In the genomic region with DNA sequence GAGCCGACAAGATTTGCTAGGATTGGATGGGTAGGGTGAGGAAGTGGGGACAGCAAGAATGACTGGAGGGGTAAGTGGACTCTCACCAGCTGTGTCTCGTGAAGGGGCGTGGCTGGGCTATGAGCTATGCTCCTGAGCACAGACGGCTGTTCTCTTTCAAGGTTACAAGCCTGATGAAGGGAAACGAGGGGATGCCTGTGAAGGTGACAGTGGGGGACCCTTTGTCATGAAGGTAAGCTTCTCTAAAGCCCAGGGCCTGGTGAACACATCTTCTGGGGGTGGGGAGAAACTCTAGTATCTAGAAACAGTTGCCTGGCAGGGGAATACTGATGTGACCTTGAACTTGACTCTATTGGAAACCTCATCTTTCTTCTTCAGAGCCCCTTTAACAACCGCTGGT, we compare ENCODE assay signal across 1 cellular context.
TF ChIP-seq lines count a peak whose summit lies in the region.

No MANE protein-coding gene starts in this region.

TF ChIP-seq in HCT116, 20 proteins besides CTCF, POLR2A, EP300 and RAD21 (continued from another document):
- TF ChIP-seq, protein P1, sequence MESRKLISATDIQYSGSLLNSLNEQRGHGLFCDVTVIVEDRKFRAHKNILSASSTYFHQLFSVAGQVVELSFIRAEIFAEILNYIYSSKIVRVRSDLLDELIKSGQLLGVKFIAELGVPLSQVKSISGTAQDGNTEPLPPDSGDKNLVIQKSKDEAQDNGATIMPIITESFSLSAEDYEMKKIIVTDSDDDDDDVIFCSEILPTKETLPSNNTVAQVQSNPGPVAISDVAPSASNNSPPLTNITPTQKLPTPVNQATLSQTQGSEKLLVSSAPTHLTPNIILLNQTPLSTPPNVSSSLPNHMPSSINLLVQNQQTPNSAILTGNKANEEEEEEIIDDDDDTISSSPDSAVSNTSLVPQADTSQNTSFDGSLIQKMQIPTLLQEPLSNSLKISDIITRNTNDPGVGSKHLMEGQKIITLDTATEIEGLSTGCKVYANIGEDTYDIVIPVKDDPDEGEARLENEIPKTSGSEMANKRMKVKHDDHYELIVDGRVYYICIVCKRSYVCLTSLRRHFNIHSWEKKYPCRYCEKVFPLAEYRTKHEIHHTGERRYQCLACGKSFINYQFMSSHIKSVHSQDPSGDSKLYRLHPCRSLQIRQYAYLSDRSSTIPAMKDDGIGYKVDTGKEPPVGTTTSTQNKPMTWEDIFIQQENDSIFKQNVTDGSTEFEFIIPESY (IDR thresholded peaks at IDR 0.05; ENCODE audit: extremely low read depth, insufficient replicate concordance, low read length), result no peak
- TF ChIP-seq YY1 (IDR thresholded peaks at IDR 0.05; ENCODE audit: extremely low read depth, insufficient replicate concordance, low read depth, low read length) (no peak), TCF7L2 (IDR thresholded peaks at IDR 0.05; ENCODE audit: borderline replicate concordance, extremely low read depth, insufficient read depth, insufficient read length) (no peak), ELF1 (IDR thresholded peaks at IDR 0.05; ENCODE audit: borderline replicate concordance, low read depth) (no peak), EGR1 (IDR thresholded peaks at IDR 0.05; ENCODE audit: low read depth) (no peak), FOSL1 (IDR thresholded peaks at IDR 0.05; ENCODE audit: low read depth) (no peak), ZNF274 (IDR thresholded peaks at IDR 0.05; ENCODE audit: low read depth, low read length) (no peak), ZFX (IDR thresholded peaks at IDR 0.05) (no peak)
- TF ChIP-seq, protein P2, sequence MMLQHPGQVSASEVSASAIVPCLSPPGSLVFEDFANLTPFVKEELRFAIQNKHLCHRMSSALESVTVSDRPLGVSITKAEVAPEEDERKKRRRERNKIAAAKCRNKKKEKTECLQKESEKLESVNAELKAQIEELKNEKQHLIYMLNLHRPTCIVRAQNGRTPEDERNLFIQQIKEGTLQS (IDR thresholded peaks at IDR 0.05), result no peak
